In the genomic region with DNA sequence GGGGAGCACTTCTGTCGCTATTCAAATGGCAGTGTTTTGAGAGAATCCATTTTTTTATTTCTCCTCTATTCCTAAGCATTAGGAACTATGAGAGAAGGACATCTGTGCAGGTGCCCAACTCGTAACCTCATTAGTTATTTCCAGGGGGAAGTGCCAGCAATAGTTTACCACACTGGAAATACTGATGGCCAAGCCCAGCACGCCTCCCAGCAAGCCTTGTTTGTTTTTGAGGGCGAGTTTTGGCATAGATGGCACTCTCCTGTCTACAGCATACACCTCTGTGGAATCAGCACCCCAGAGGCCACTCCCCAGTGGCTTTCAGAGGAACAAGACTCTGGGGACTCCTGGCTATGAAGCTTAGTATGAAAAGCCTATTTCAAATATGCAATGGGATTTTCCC, we compare ENCODE assay signal across 1 cellular context.
TF ChIP-seq lines count a peak whose summit lies in the region.

No MANE protein-coding gene starts in this region.

TF ChIP-seq in HepG2, 621 proteins besides CTCF, POLR2A, EP300 and RAD21:
- TF ChIP-seq, protein P1, sequence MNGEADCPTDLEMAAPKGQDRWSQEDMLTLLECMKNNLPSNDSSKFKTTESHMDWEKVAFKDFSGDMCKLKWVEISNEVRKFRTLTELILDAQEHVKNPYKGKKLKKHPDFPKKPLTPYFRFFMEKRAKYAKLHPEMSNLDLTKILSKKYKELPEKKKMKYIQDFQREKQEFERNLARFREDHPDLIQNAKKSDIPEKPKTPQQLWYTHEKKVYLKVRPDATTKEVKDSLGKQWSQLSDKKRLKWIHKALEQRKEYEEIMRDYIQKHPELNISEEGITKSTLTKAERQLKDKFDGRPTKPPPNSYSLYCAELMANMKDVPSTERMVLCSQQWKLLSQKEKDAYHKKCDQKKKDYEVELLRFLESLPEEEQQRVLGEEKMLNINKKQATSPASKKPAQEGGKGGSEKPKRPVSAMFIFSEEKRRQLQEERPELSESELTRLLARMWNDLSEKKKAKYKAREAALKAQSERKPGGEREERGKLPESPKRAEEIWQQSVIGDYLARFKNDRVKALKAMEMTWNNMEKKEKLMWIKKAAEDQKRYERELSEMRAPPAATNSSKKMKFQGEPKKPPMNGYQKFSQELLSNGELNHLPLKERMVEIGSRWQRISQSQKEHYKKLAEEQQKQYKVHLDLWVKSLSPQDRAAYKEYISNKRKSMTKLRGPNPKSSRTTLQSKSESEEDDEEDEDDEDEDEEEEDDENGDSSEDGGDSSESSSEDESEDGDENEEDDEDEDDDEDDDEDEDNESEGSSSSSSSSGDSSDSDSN (CRISPR knock-in tag; IDR thresholded peaks at IDR 0.05): no peak
- peak; percentile 79 for TF ChIP-seq RBM22 (optimal IDR thresholded peaks at IDR 0.05; ENCODE audit: low read length)
- TF ChIP-seq, protein P2, sequence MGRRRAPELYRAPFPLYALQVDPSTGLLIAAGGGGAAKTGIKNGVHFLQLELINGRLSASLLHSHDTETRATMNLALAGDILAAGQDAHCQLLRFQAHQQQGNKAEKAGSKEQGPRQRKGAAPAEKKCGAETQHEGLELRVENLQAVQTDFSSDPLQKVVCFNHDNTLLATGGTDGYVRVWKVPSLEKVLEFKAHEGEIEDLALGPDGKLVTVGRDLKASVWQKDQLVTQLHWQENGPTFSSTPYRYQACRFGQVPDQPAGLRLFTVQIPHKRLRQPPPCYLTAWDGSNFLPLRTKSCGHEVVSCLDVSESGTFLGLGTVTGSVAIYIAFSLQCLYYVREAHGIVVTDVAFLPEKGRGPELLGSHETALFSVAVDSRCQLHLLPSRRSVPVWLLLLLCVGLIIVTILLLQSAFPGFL (CRISPR knock-in tag; IDR thresholded peaks at IDR 0.05): no peak
TF ChIP-seq in HepG2: peak in this region for 1.
